Comparison of ENCODE assay signal across 1 cellular context in genomic region chr7:46390042-46390441, GRCh38.
TF ChIP-seq lines count a peak whose summit lies in the region.

No MANE protein-coding gene starts in this region.

TF ChIP-seq in IMR-90, 13 proteins besides CTCF, POLR2A, EP300 and RAD21 (continued from another document):
- TF ChIP-seq ELK1 (IDR thresholded peaks at IDR 0.05; ENCODE audit: borderline replicate concordance, low read depth, low read length): no peak
- no peak for TF ChIP-seq MXI1 (IDR thresholded peaks at IDR 0.05; ENCODE audit: borderline replicate concordance, low read depth, low read length)
- no peak for TF ChIP-seq FOS (IDR thresholded peaks at IDR 0.05; ENCODE audit: low read depth, low read length)
- TF ChIP-seq NFE2L2 (IDR thresholded peaks at IDR 0.05; ENCODE audit: low read depth, low read length): no peak
- TF ChIP-seq MAFK (IDR thresholded peaks at IDR 0.05; ENCODE audit: low read depth, low read length): no peak
- TF ChIP-seq CEBPB (IDR thresholded peaks at IDR 0.05; ENCODE audit: low read depth, low read length): no peak
- no peak for TF ChIP-seq BHLHE40 (IDR thresholded peaks at IDR 0.05; ENCODE audit: low read depth, low read length)
- no peak for TF ChIP-seq CHD1 (IDR thresholded peaks at IDR 0.05; ENCODE audit: low read depth, low read length)
- no peak for TF ChIP-seq RFX5 (IDR thresholded peaks at IDR 0.05; ENCODE audit: low read depth, low read length)
- TF ChIP-seq, protein P1, sequence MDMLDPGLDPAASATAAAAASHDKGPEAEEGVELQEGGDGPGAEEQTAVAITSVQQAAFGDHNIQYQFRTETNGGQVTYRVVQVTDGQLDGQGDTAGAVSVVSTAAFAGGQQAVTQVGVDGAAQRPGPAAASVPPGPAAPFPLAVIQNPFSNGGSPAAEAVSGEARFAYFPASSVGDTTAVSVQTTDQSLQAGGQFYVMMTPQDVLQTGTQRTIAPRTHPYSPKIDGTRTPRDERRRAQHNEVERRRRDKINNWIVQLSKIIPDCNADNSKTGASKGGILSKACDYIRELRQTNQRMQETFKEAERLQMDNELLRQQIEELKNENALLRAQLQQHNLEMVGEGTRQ (IDR thresholded peaks at IDR 0.05; ENCODE audit: low read depth, low read length): no peak
- TF ChIP-seq MAZ (IDR thresholded peaks at IDR 0.05; ENCODE audit: borderline replicate concordance, low read depth, low read length): no peak
